Comparison of ENCODE assay signal across 38 cellular contexts in the genomic region with DNA sequence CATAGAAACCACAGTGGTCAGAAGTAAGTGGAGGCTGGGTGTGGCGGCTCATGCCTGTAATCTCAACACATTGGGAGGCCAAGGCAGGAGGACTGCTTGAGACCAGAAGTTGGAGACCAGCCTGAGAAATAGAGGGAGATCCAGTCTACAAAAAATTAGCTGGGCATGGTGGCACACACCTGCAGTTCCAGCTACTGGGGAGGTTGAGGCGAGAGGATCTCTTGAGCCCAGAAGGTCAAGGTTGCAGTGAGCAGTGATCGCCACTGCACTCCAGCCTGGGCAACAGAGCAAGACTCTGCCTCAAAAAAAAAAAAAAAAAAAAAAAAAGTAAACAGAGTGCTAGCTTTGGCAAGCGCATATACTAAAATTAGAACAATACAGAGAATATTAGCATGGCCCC. TPM values are rescaled to one million over a fixed set of nuclear protein-coding genes. Genes with fewer than 3 reads are reported as not detected.
"Had no signal": no experiment of that assay in that cellular context is flagged by ENCODE, and none has a peak within 500 bp of the region (broad histone marks: within the 10 kb centered on the region; RNA-seq: fewer than 3 reads in every experiment).

No MANE protein-coding gene starts in this region.

- H3K4me3 ChIP-seq: ascending aorta, cardiac muscle cell had no signal

- H3K27ac Mint-ChIP-seq: activated B cell treated with CpG ODN at 0.5 μM for 24 hours; activated CD4-positive, alpha-beta memory T cell treated with anti-CD3 and anti-CD28 coated beads, Interleukin-2, amount 10 ng/mL, durations not matched to agents 7 days and 5 days; activated CD4-positive, alpha-beta T cell treated with anti-CD3 and anti-CD28 coated beads, Interleukin-2, amount 10 ng/mL, durations not matched to agents 24 days and 14 days; activated CD8-positive, alpha-beta memory T cell treated with anti-CD3 and anti-CD28 coated beads, Interleukin-2, amount 10 ng/mL, durations not matched to agents 7 days and 5 days; activated naive CD4-positive, alpha-beta T cell treated with anti-CD3 and anti-CD28 coated beads, Interleukin-2, amount 10 ng/mL, durations not matched to agents 7 days and 5 days; activated naive CD4-positive, alpha-beta T cell treated with anti-CD3 and anti-CD28 coated beads, Interleukin-2, amount 50 U/mL, for 24 hours; activated naive CD8-positive, alpha-beta T cell; activated naive CD8-positive, alpha-beta T cell treated with anti-CD3 and anti-CD28 coated beads, Interleukin-2, amount 10 ng/mL, durations not matched to agents 7 days and 5 days; activated naive CD8-positive, alpha-beta T cell treated with anti-CD3 and anti-CD28 coated beads, Interleukin-2, amount 50 U/mL, for 24 hours; activated T-cell treated with anti-CD3 and anti-CD28 coated beads, Interleukin-2, amount 50 U/mL, for 24 hours; activated T-helper 2 cell treated with anti-CD3 and anti-CD28 coated beads, Interferon-gamma antibody, Interleukin-2, Interleukin-4, amounts not matched to agents 10 μg/mL and 5 μg/mL and 100 μg/mL, durations not matched to agents 14 hours and 24 hours and 36 hours; brain; T-helper 1 cell treated with Interleukin-12 subunit alpha and Interleukin-12 subunit beta and Interleukin-4 antibody, amounts not matched to agents 30 μg/mL and 1 μg/mL, for 36 hours; T-helper 2 cell treated with Interferon-gamma antibody and Interleukin-4, amounts not matched to agents 5 μg/mL and 100 μg/mL, for 36 hours had no signal

- H3K36me3 ChIP-seq: ascending aorta, cardiac muscle cell had no signal

- H3K9me3 ChIP-seq: ascending aorta had no signal

- H3K36me3 Mint-ChIP-seq: activated CD8-positive, alpha-beta memory T cell treated with anti-CD3 and anti-CD28 coated beads, Interleukin-2, amount 10 ng/mL, durations not matched to agents 7 days and 5 days; activated naive CD4-positive, alpha-beta T cell treated with anti-CD3 and anti-CD28 coated beads, Interleukin-2, amount 10 ng/mL, durations not matched to agents 7 days and 5 days; activated naive CD4-positive, alpha-beta T cell treated with anti-CD3 and anti-CD28 coated beads, Interleukin-2, amount 50 U/mL, for 24 hours; activated naive CD8-positive, alpha-beta T cell; activated naive CD8-positive, alpha-beta T cell treated with anti-CD3 and anti-CD28 coated beads, Interleukin-2, amount 10 ng/mL, durations not matched to agents 7 days and 5 days; brain had no signal

- H3K27ac ChIP-seq: ascending aorta, cardiac muscle cell, VCaP had no signal

- FAIRE-seq: bronchial epithelial cell, TTC549 had no signal

- H3K27me3 Mint-ChIP-seq: activated B cell treated with CpG ODN at 0.5 μM for 24 hours; activated naive CD4-positive, alpha-beta T cell treated with anti-CD3 and anti-CD28 coated beads, Interleukin-2, amount 50 U/mL, for 24 hours had no signal

- H3K4me3 Mint-ChIP-seq: activated B cell treated with CpG ODN at 0.5 μM for 24 hours; activated CD4-positive, alpha-beta memory T cell treated with anti-CD3 and anti-CD28 coated beads, Interleukin-2, amount 10 ng/mL, durations not matched to agents 7 days and 5 days; activated CD4-positive, alpha-beta T cell treated with anti-CD3 and anti-CD28 coated beads, Interleukin-2, amount 10 ng/mL, durations not matched to agents 24 days and 14 days; activated CD8-positive, alpha-beta memory T cell treated with anti-CD3 and anti-CD28 coated beads, Interleukin-2, amount 10 ng/mL, durations not matched to agents 7 days and 5 days; activated CD8-positive, alpha-beta T cell treated with anti-CD3 and anti-CD28 coated beads, Interleukin-2, amount 10 ng/mL, durations not matched to agents 7 days and 5 days; activated naive CD4-positive, alpha-beta T cell treated with anti-CD3 and anti-CD28 coated beads, Interleukin-2, amount 10 ng/mL, durations not matched to agents 7 days and 5 days; activated naive CD4-positive, alpha-beta T cell treated with anti-CD3 and anti-CD28 coated beads, Interleukin-2, amount 50 U/mL, for 24 hours; activated naive CD8-positive, alpha-beta T cell; activated naive CD8-positive, alpha-beta T cell treated with anti-CD3 and anti-CD28 coated beads, Interleukin-2, amount 10 ng/mL, durations not matched to agents 7 days and 5 days; activated naive CD8-positive, alpha-beta T cell treated with anti-CD3 and anti-CD28 coated beads, Interleukin-2, amount 50 U/mL, for 24 hours; activated T-cell treated with anti-CD3 and anti-CD28 coated beads, Interleukin-2, amount 50 U/mL, for 24 hours; brain; central memory CD8-positive, alpha-beta T cell; T-helper 1 cell treated with Interleukin-12 subunit alpha and Interleukin-12 subunit beta and Interleukin-4 antibody, amounts not matched to agents 30 μg/mL and 1 μg/mL, for 36 hours; T-helper 2 cell treated with Interferon-gamma antibody and Interleukin-4, amounts not matched to agents 5 μg/mL and 100 μg/mL, for 36 hours had no signal

- ATAC-seq: activated CD8-positive, alpha-beta memory T cell treated with anti-CD3 and anti-CD28 coated beads, Interleukin-2, amount 10 ng/mL, durations not matched to agents 7 days and 5 days; activated CD8-positive, alpha-beta T cell treated with anti-CD3 and anti-CD28 coated beads, Interleukin-2, amount 10 ng/mL, durations not matched to agents 7 days and 5 days; activated naive CD8-positive, alpha-beta T cell treated with anti-CD3 and anti-CD28 coated beads, Interleukin-2, amount 50 U/mL, for 24 hours had no signal

- H3K4me1 ChIP-seq: ascending aorta had no signal

- H3K9me3 Mint-ChIP-seq: activated B cell treated with CpG ODN at 0.5 μM for 24 hours; activated CD4-positive, alpha-beta memory T cell treated with anti-CD3 and anti-CD28 coated beads, Interleukin-2, amount 10 ng/mL, durations not matched to agents 7 days and 5 days; activated CD4-positive, alpha-beta T cell treated with anti-CD3 and anti-CD28 coated beads, Interleukin-2, amount 10 ng/mL, durations not matched to agents 24 days and 14 days; activated naive CD4-positive, alpha-beta T cell treated with anti-CD3 and anti-CD28 coated beads, Interleukin-2, amount 10 ng/mL, durations not matched to agents 7 days and 5 days; activated naive CD4-positive, alpha-beta T cell treated with anti-CD3 and anti-CD28 coated beads, Interleukin-2, amount 50 U/mL, for 24 hours; activated naive CD8-positive, alpha-beta T cell treated with anti-CD3 and anti-CD28 coated beads, Interleukin-2, amount 10 ng/mL, durations not matched to agents 7 days and 5 days; activated naive CD8-positive, alpha-beta T cell treated with anti-CD3 and anti-CD28 coated beads, Interleukin-2, amount 50 U/mL, for 24 hours; activated T-cell treated with anti-CD3 and anti-CD28 coated beads, Interleukin-2, amount 50 U/mL, for 24 hours; activated T-helper 2 cell treated with anti-CD3 and anti-CD28 coated beads, Interferon-gamma antibody, Interleukin-2, Interleukin-4, amounts not matched to agents 10 μg/mL and 5 μg/mL and 100 μg/mL, durations not matched to agents 14 hours and 24 hours and 36 hours; brain; central memory CD8-positive, alpha-beta T cell; T-helper 1 cell treated with Interleukin-12 subunit alpha and Interleukin-12 subunit beta and Interleukin-4 antibody, amounts not matched to agents 30 μg/mL and 1 μg/mL, for 36 hours; T-helper 2 cell treated with Interferon-gamma antibody and Interleukin-4, amounts not matched to agents 5 μg/mL and 100 μg/mL, for 36 hours had no signal

- DNase-seq: activated B cell treated with CpG ODN at 0.5 μM for 24 hours; activated CD4-positive, alpha-beta memory T cell treated with anti-CD3 and anti-CD28 coated beads, Interleukin-2, amount 10 ng/mL, durations not matched to agents 7 days and 5 days; activated CD4-positive, alpha-beta T cell treated with anti-CD3 and anti-CD28 coated beads for 4 hours; activated CD4-positive, alpha-beta T cell treated with anti-CD3 and anti-CD28 coated beads, Interleukin-2, amount 10 ng/mL, durations not matched to agents 24 days and 14 days; activated CD4-positive, alpha-beta T cell treated with anti-CD3 and anti-CD28 coated beads, Interleukin-2, amount 50 U/mL, for 1 hour; activated CD4-positive, alpha-beta T cell treated with anti-CD3 and anti-CD28 coated beads, Interleukin-2, amount 50 U/mL, for 48 hours; activated CD4-positive, CD25-positive, alpha-beta regulatory T cell treated with anti-CD3 and anti-CD28 coated beads, Interleukin-2, amount 50 U/mL, for 72 hours; activated CD8-positive, alpha-beta memory T cell treated with anti-CD3 and anti-CD28 coated beads for 24 hours; activated CD8-positive, alpha-beta memory T cell treated with anti-CD3 and anti-CD28 coated beads, Interleukin-2, amount 10 ng/mL, durations not matched to agents 7 days and 5 days; activated CD8-positive, alpha-beta memory T cell treated with anti-CD3 and anti-CD28 coated beads, Interleukin-2, amount 50 U/mL, for 48 hours; activated CD8-positive, alpha-beta T cell treated with anti-CD3 and anti-CD28 coated beads, Interleukin-2, amount 10 ng/mL, durations not matched to agents 7 days and 5 days; activated effector memory CD4-positive, alpha-beta T cell treated with Interleukin-2 at 50 U/mL for 16 hours; activated gamma-delta T cell; activated naive CD4-positive, alpha-beta T cell treated with anti-CD3 and anti-CD28 coated beads, Interleukin-2, amount 10 ng/mL, durations not matched to agents 7 days and 5 days; activated naive CD4-positive, alpha-beta T cell treated with Interleukin-2 at 50 U/mL for 16 hours; activated naive CD8-positive, alpha-beta T cell treated with anti-CD3 and anti-CD28 coated beads, Interleukin-2, amount 10 ng/mL, durations not matched to agents 7 days and 5 days; activated naive CD8-positive, alpha-beta T cell treated with anti-CD3 and anti-CD28 coated beads, Interleukin-2, amount 50 U/mL, for 24 hours; activated T-cell treated with anti-CD3 and anti-CD28 coated beads, Interleukin-2, amount 50 U/mL, for 24 hours; activated T-cell treated with anti-CD3 and anti-CD28 coated beads, Interleukin-2, amount 50 U/mL, for 48 hours; amygdala; anterior cingulate cortex; caudate nucleus; cerebellar nuclear complex; T-helper 1 cell; T-helper 2 cell; T-helper 9 cell had no signal

RNA-seq across cellular contexts. Expression of a gene that starts 24.6 kb away (rescaled TPM):
- total RNA-seq: activated CD4-positive, alpha-beta memory T cell treated with anti-CD3 and anti-CD28 coated beads, Interleukin-2, amount 10 ng/mL, durations not matched to agents 7 days and 5 days; activated CD4-positive, alpha-beta T cell treated with anti-CD3 and anti-CD28 coated beads, Interleukin-2, amount 10 ng/mL, durations not matched to agents 24 days and 14 days; activated T-helper 2 cell treated with anti-CD3 and anti-CD28 coated beads, Interferon-gamma antibody, Interleukin-2, Interleukin-4, amounts not matched to agents 10 μg/mL and 5 μg/mL and 100 μg/mL, durations not matched to agents 14 hours and 24 hours and 36 hours; ascending aorta; bronchial epithelial cell had no signal
